In genomic region chr2:227849906-227850305, GRCh38 we compare ENCODE assay signal across 1 cellular context.
TF ChIP-seq lines count a peak whose summit lies in the region.

No MANE protein-coding gene starts in this region.

TF ChIP-seq in SK-N-SH, 30 proteins besides CTCF, POLR2A, EP300 and RAD21 (continued from another document):
- TF ChIP-seq ZBTB33 (IDR thresholded peaks at IDR 0.05; ENCODE audit: borderline replicate concordance, low read depth), result no peak
- TF ChIP-seq RCOR1 (IDR thresholded peaks at IDR 0.05; ENCODE audit: low read length), result no peak
- peak; percentile 41; the same call in 1 of the 2 replicates for TF ChIP-seq TCF12 (IDR thresholded peaks at IDR 0.05)
- TF ChIP-seq EZH2phosphoT487 (IDR thresholded peaks at IDR 0.05; ENCODE audit: borderline replicate concordance, low read depth), result no peak
